In genomic region chr18:75132068-75132467, GRCh38 we compare ENCODE assay signal across 31 cellular contexts.
"Had no signal": no experiment of that assay in that cellular context is flagged by ENCODE, and none has a peak within 500 bp of the region (broad histone marks: within the 10 kb centered on the region; RNA-seq: fewer than 3 reads in every experiment).

No MANE protein-coding gene starts in this region.

- H3K9me3 Mint-ChIP-seq: activated CD4-positive, alpha-beta memory T cell treated with anti-CD3 and anti-CD28 coated beads for 36 hours; activated CD4-positive, alpha-beta T cell treated with anti-CD3 and anti-CD28 coated beads, Interleukin-2, amount 10 ng/mL, durations not matched to agents 24 days and 14 days; mesothelial cell of epicardium; T-helper 1 cell treated with Interleukin-12 subunit alpha and Interleukin-12 subunit beta and Interleukin-4 antibody, amounts not matched to agents 30 μg/mL and 1 μg/mL, for 36 hours had no signal

- H3K27ac ChIP-seq: gastroesophageal sphincter, hepatocyte, neutrophil, pancreas, prostate gland, sigmoid colon, tibial artery, upper lobe of right lung had no signal

- H3K4me1 ChIP-seq: pancreas, prostate gland, upper lobe of right lung had no signal

- H3K4me3 ChIP-seq: hepatocyte, pancreas, upper lobe of right lung had no signal

- H3K36me3 ChIP-seq: gastroesophageal sphincter, neutrophil, pancreas, prostate gland, sigmoid colon, tibial artery, upper lobe of right lung had no signal

- DNase-seq: activated CD4-positive, alpha-beta memory T cell treated with anti-CD3 and anti-CD28 coated beads for 36 hours; activated CD4-positive, alpha-beta T cell treated with anti-CD3 and anti-CD28 coated beads, Interleukin-2, amount 10 ng/mL, durations not matched to agents 24 days and 14 days; activated CD4-positive, CD25-positive, alpha-beta regulatory T cell treated with anti-CD3 and anti-CD28 coated beads, Interleukin-2, amount 50 U/mL, for 72 hours; activated naive CD4-positive, alpha-beta T cell treated with Interleukin-2 at 50 U/mL for 16 hours; activated T-cell treated with anti-CD3 and anti-CD28 coated beads for 4 hours; activated T-cell treated with anti-CD3 and anti-CD28 coated beads, Interleukin-2, amount 50 U/mL, for 72 hours; effector memory CD4-positive, alpha-beta T cell; erythroblast; left colon; naive B cell; nephron progenitor cell; retina; sigmoid colon; small intestine; stimulated activated CD4-positive, alpha-beta T cell treated with anti-CD3 and anti-CD28 coated beads, Interleukin-1b, Interleukin-23, amount 100 ng/mL, for 48 hours; stimulated activated CD4-positive, alpha-beta T cell treated with anti-CD3 and anti-CD28 coated beads, Interleukin-4, amount 100 ng/mL, for 4 hours; stimulated activated CD8-positive, alpha-beta memory T cell treated with anti-CD3 and anti-CD28 coated beads, Interleukin-4, amount 100 ng/mL, for 48 hours; stimulated activated naive CD8-positive, alpha-beta T cell treated with anti-CD3 and anti-CD28 coated beads, Interleukin-15, amount 100 ng/mL, for 72 hours; substantia nigra; T1000; upper lobe of right lung had no signal

- H3K9me3 ChIP-seq: gastroesophageal sphincter, neutrophil, pancreas, prostate gland, sigmoid colon, tibial artery, upper lobe of right lung had no signal

- H3K4me3 Mint-ChIP-seq: activated CD4-positive, alpha-beta memory T cell treated with anti-CD3 and anti-CD28 coated beads for 36 hours; activated CD4-positive, alpha-beta T cell treated with anti-CD3 and anti-CD28 coated beads, Interleukin-2, amount 10 ng/mL, durations not matched to agents 24 days and 14 days; activated naive CD8-positive, alpha-beta T cell; activated T-cell treated with anti-CD3 and anti-CD28 coated beads, Interleukin-2, amount 50 U/mL, for 72 hours; mesothelial cell of epicardium; naive B cell; nephron progenitor cell; stimulated activated memory B cell treated with anti-CD40 and anti-IgM and Interleukin-4, amounts not matched to agents 10 μg/mL and 1 μg/mL and 100 μg/mL, for 72 hours; stimulated activated naive CD8-positive, alpha-beta T cell treated with anti-CD3 and anti-CD28 coated beads, Interleukin-15, amount 100 ng/mL, for 72 hours; T-helper 1 cell treated with Interleukin-12 subunit alpha and Interleukin-12 subunit beta and Interleukin-4 antibody, amounts not matched to agents 30 μg/mL and 1 μg/mL, for 36 hours had no signal

- H3K27ac Mint-ChIP-seq: activated CD4-positive, alpha-beta memory T cell treated with anti-CD3 and anti-CD28 coated beads for 36 hours; activated CD4-positive, alpha-beta T cell treated with anti-CD3 and anti-CD28 coated beads, Interleukin-2, amount 10 ng/mL, durations not matched to agents 24 days and 14 days; activated naive CD8-positive, alpha-beta T cell; activated T-cell treated with anti-CD3 and anti-CD28 coated beads, Interleukin-2, amount 50 U/mL, for 72 hours; mesothelial cell of epicardium; nephron progenitor cell; stimulated activated memory B cell treated with anti-CD40 and anti-IgM and Interleukin-4, amounts not matched to agents 10 μg/mL and 1 μg/mL and 100 μg/mL, for 72 hours; T-helper 1 cell treated with Interleukin-12 subunit alpha and Interleukin-12 subunit beta and Interleukin-4 antibody, amounts not matched to agents 30 μg/mL and 1 μg/mL, for 36 hours had no signal

- H3K27me3 Mint-ChIP-seq: activated CD4-positive, alpha-beta memory T cell treated with anti-CD3 and anti-CD28 coated beads for 36 hours; activated CD4-positive, alpha-beta T cell treated with anti-CD3 and anti-CD28 coated beads, Interleukin-2, amount 10 ng/mL, durations not matched to agents 24 days and 14 days; activated naive CD8-positive, alpha-beta T cell; stimulated activated naive CD8-positive, alpha-beta T cell treated with anti-CD3 and anti-CD28 coated beads, Interleukin-15, amount 100 ng/mL, for 72 hours had no signal

- H3K27me3 ChIP-seq: gastroesophageal sphincter, hepatocyte, neutrophil, pancreas, sigmoid colon, upper lobe of right lung had no signal

- H3K36me3 Mint-ChIP-seq: activated CD4-positive, alpha-beta memory T cell treated with anti-CD3 and anti-CD28 coated beads for 36 hours; activated naive CD8-positive, alpha-beta T cell; mesothelial cell of epicardium; naive B cell; stimulated activated memory B cell treated with anti-CD40 and anti-IgM and Interleukin-4, amounts not matched to agents 10 μg/mL and 1 μg/mL and 100 μg/mL, for 72 hours had no signal

- H3K4me1 Mint-ChIP-seq: activated CD4-positive, alpha-beta T cell treated with anti-CD3 and anti-CD28 coated beads, Interleukin-2, amount 10 ng/mL, durations not matched to agents 24 days and 14 days; mesothelial cell of epicardium; naive B cell; stimulated activated memory B cell treated with anti-CD40 and anti-IgM and Interleukin-4, amounts not matched to agents 10 μg/mL and 1 μg/mL and 100 μg/mL, for 72 hours; stimulated activated naive CD8-positive, alpha-beta T cell treated with anti-CD3 and anti-CD28 coated beads, Interleukin-15, amount 100 ng/mL, for 72 hours had no signal
